In genomic region chr12:20460956-20461355, GRCh38 we compare ENCODE assay signal across 26 cellular contexts.
"Had no signal": no experiment of that assay in that cellular context is flagged by ENCODE, and none has a peak within 500 bp of the region (broad histone marks: within the 10 kb centered on the region; RNA-seq: fewer than 3 reads in every experiment).

No MANE protein-coding gene starts in this region.

- ATAC-seq: effector memory CD8-positive, alpha-beta T cell; esophagus mucosa; gastrocnemius medialis; left colon; left lobe of liver; lower lobe of right lung; naive thymus-derived CD4-positive, alpha-beta T cell had no signal

- H3K9me3 ChIP-seq: colonic mucosa, esophagus squamous epithelium, gastrocnemius medialis, heart right ventricle, lower lobe of right lung had no signal

- H3K27me3 ChIP-seq: colonic mucosa, esophagus squamous epithelium, gastrocnemius medialis, heart right ventricle had no signal

- H3K27me3 Mint-ChIP-seq: dendritic cell treated with granulocyte-macrophage colony-stimulating factor and Interleukin-4, amounts not matched to agents 40 ng/mL and 50 ng/mL, for 4 days; effector memory CD8-positive, alpha-beta T cell; naive thymus-derived CD4-positive, alpha-beta T cell had no signal

- H3K4me3 ChIP-seq: colonic mucosa, esophagus squamous epithelium, gastrocnemius medialis, heart right ventricle, lower lobe of right lung had no signal

- H3K4me3 Mint-ChIP-seq: dendritic cell treated with granulocyte-macrophage colony-stimulating factor and Interleukin-4, amounts not matched to agents 40 ng/mL and 50 ng/mL, for 4 days; effector memory CD8-positive, alpha-beta T cell; endodermal cell; naive thymus-derived CD4-positive, alpha-beta T cell had no signal

- H3K4me1 ChIP-seq: colonic mucosa, lower lobe of right lung had no signal

- FAIRE-seq: endometrium, islet of Langerhans, keratinocyte had no signal

- H3K27ac Mint-ChIP-seq: dendritic cell treated with granulocyte-macrophage colony-stimulating factor and Interleukin-4, amounts not matched to agents 40 ng/mL and 50 ng/mL, for 4 days; effector memory CD8-positive, alpha-beta T cell; naive thymus-derived CD4-positive, alpha-beta T cell had no signal

- H3K4me1 Mint-ChIP-seq: naive thymus-derived CD4-positive, alpha-beta T cell had no signal

- H3K36me3 ChIP-seq: colonic mucosa, esophagus squamous epithelium, gastrocnemius medialis, heart right ventricle, lower lobe of right lung had no signal

- DNase-seq: colonic mucosa; cortex of kidney; effector CD8-positive, alpha-beta T cell; effector memory CD8-positive, alpha-beta T cell; endodermal cell; erythroblast; esophagus squamous epithelium; foreskin fibroblast; foreskin melanocyte; gastrocnemius medialis; glutamatergic neuron; head of caudate nucleus; heart right ventricle; hippocampal formation; left colon; left ventricle myocardium superior; lower lobe of right lung; mesenchymal stem cell; naive thymus-derived CD4-positive, alpha-beta T cell had no signal

- H3K36me3 Mint-ChIP-seq: naive thymus-derived CD4-positive, alpha-beta T cell had no signal

- H3K9me3 Mint-ChIP-seq: dendritic cell treated with granulocyte-macrophage colony-stimulating factor and Interleukin-4, amounts not matched to agents 40 ng/mL and 50 ng/mL, for 4 days; effector memory CD8-positive, alpha-beta T cell; endodermal cell; naive thymus-derived CD4-positive, alpha-beta T cell had no signal

- H3K27ac ChIP-seq: colonic mucosa, epithelial cell of prostate, esophagus squamous epithelium, gastrocnemius medialis, heart right ventricle, lower lobe of right lung had no signal
